ENCODE assay signal across 8 cellular contexts in the genomic region with DNA sequence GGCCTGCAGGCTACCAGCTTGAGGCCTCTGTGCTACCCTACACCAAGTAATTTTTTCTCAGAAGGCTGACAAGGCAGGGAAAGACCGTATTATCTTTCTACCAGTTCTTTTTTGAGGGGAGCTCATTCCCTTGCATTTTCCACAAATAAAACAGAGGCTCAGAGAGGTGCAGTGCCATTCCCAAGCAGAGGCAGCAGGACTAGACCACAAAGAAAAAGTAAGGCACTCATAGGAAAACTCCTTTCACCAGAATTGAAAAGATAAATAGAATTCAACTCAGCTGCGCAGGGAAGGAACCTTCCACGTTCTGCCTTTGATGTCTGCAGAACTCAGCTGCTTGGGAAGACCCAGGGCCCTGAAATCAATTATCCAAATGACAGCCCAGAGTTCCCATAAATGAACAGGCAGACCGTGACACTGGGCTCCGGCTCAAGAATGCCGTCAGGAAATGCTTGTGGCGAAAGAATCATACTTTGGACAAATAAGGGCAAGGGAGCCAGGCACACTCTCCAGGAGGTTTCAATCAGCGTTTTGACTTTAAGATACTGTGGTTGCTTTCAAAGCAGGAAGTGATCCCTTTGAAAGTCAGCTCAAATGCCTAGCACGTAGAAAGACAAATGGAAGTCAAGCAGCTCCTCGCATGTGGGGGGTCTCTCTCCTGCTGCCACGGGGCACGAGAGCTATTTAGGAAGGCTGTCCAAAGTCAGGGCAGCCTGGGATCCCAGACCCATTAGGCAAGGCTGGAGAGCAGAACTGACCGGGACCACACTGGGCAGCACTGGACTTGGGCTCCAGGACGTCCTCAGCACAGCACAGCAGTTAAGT. TPM values are rescaled to one million over a fixed set of nuclear protein-coding genes. Genes with fewer than 3 reads are reported as not detected.
A peak's percentile ranks its signal among the peaks of the same experiment; 100 is the strongest.
DNase-seq lines count a peak whose midpoint lies in the region; ATAC-seq, FAIRE-seq and TF ChIP-seq lines count a peak whose summit lies in the region.

No MANE protein-coding gene starts in this region.

- H3K4me3 Mint-ChIP-seq in stimulated activated naive CD8-positive, alpha-beta T cell treated with anti-CD3 and anti-CD28 coated beads, Interleukin-15, amount 100 ng/mL, for 72 hours: peak overlapping the region in 1 of 2 donors; percentile 50

- H3K27ac Mint-ChIP-seq in stimulated activated naive CD8-positive, alpha-beta T cell treated with anti-CD3 and anti-CD28 coated beads, Interleukin-15, amount 100 ng/mL, for 72 hours: peak overlapping the region; percentile 27 to 36

- no peak for TF ChIP-seq CTCF in bronchial epithelial cell (IDR thresholded peaks at IDR 0.05; ENCODE audit: insufficient read depth, low read length, severe bottlenecking)

- peak; percentile 59 for ATAC-seq in stimulated activated naive CD8-positive, alpha-beta T cell treated with anti-CD3 and anti-CD28 coated beads, Interleukin-15, amount 100 ng/mL, for 72 hours

- FAIRE-seq in bronchial epithelial cell (lab: Jason Lieb, UNC): no peak

- no peaks in the 10 kb centered on the region for H3K27me3 ChIP-seq in bronchial epithelial cell (ENCODE audit: control insufficient read depth, insufficient read depth, low read length)

- H3K4me3 ChIP-seq in bronchial epithelial cell (ENCODE audit: low read depth, low read length): no peak overlapping the region

- DNase-seq in DMS79 (lab: John Stamatoyannopoulos, UW): peak; percentile 74
- DNase-seq in NCI-H226: peak; percentile 94
- DNase-seq in bronchial epithelial cell (ENCODE audit: low read depth): peak; percentile 83
- DNase-seq in kidney glomerular epithelial cell (lab: John Stamatoyannopoulos, UW): peak; percentile 95
- no peak for DNase-seq in stimulated activated naive CD8-positive, alpha-beta T cell treated with anti-CD3 and anti-CD28 coated beads, Interleukin-15, amount 100 ng/mL, for 72 hours
- DNase-seq in NCI-H1694 (lab: John Stamatoyannopoulos, UW): no peak
- DNase-seq in SK-N-DZ (ENCODE audit: low spot score): no peak
- DNase-seq in NCI-H748 treated with DMSO at 0.1 percent for 48 hours (lab: John Stamatoyannopoulos, UW): no peak

- H3K27me3 Mint-ChIP-seq in stimulated activated naive CD8-positive, alpha-beta T cell treated with anti-CD3 and anti-CD28 coated beads, Interleukin-15, amount 100 ng/mL, for 72 hours: no peaks in the 10 kb centered on the region

- H3K9me3 Mint-ChIP-seq in stimulated activated naive CD8-positive, alpha-beta T cell treated with anti-CD3 and anti-CD28 coated beads, Interleukin-15, amount 100 ng/mL, for 72 hours: no peaks in the 10 kb centered on the region

- H3K4me1 Mint-ChIP-seq in stimulated activated naive CD8-positive, alpha-beta T cell treated with anti-CD3 and anti-CD28 coated beads, Interleukin-15, amount 100 ng/mL, for 72 hours: peaks cover 50% of the 10 kb centered on the region

- H3K36me3 ChIP-seq in bronchial epithelial cell (ENCODE audit: control insufficient read depth, insufficient read depth, low read length): peaks cover 15% of the 10 kb centered on the region

RNA-seq across cellular contexts. Expression of a gene that starts 14.0 kb away (rescaled TPM):
- 20.8 and 22.9 TPM in 2 replicates for total RNA-seq in bronchial epithelial cell
- polyA plus RNA-seq in SK-N-DZ (2014; cell fraction: cytosol; rRNA removed): 21.1 and 33.0 TPM in 2 replicates
- polyA plus RNA-seq in SK-N-DZ (2014; cell fraction: nucleus; rRNA removed): 12.8 and 21.9 TPM in 2 replicates

RNA-seq across cellular contexts. Expression of a gene that starts 14.4 kb away (rescaled TPM):
- total RNA-seq in bronchial epithelial cell: 32.4 and 32.6 TPM in 2 replicates
- polyA plus RNA-seq in SK-N-DZ (2014; cell fraction: cytosol; rRNA removed): 15.8 and 20.6 TPM in 2 replicates
- polyA plus RNA-seq in SK-N-DZ (2014; cell fraction: nucleus; rRNA removed): 39.4 and 61.3 TPM in 2 replicates

Comparison
In these comparisons a context has a peak if more than half of its experiments do, and no peak if none do; other contexts are left out.
1. DNase-seq: peak in DMS79 (single experiment), NCI-H226 (single experiment), bronchial epithelial cell (single experiment) and kidney glomerular epithelial cell (single experiment); none in stimulated activated naive CD8-positive, alpha-beta T cell treated with anti-CD3 and anti-CD28 coated beads, Interleukin-15, amount 100 ng/mL, for 72 hours (0 of 2), NCI-H1694 (single experiment), SK-N-DZ (single experiment) and NCI-H748 treated with DMSO at 0.1 percent for 48 hours (single experiment).